Comparison of ENCODE assay signal across 8 cellular contexts in the genomic region with DNA sequence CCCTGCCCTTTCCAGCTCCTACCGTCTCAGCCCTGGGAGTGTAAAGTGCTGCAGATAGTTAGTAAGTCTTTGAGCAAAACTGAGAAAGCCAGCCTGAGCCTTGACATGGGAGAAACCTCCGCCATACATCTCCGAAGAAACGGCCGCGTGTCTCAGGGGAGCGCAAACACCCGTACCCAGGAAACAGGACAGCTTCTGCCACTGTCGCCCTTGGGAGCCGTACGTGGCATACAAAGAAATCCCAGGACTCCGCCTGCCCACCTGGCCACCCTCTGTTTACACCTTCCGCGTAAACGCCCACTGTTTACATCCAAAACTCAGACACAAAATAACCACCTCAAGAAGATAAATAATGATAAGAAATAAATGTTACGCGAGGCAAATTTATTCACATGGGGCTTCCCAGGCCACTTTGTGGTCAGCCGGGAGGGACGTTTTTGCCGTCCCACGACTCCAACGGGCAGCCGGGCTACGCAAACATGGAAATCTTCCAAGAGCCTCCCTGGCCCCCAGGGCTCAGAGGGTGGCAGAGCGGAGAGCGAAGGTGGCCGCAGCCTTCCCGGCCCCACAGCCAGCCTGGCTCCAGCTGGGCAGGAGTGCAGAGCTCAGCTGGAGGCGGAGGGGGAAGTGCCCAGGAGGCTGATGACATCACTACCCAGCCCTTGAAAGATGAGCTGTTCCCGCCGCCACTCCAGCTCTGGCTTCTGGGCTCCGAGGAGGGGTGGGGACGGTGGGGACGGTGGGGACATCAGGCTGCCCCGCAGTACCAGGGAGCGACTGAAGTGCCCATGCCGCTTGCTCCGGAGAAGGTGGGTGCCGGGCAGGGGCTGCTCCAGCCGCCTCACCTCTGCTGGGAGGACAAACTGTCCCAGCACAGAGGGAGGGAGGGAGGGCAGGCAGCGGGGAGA. TPM values are rescaled to one million over a fixed set of nuclear protein-coding genes. Genes with fewer than 3 reads are reported as not detected.
DNase-seq lines count a peak whose midpoint lies in the region; ATAC-seq and TF ChIP-seq lines count a peak whose summit lies in the region.

BDKRB2 (plus strand) TSS at position 689 of the 908 bp plus-strand sequence. CDS start 32,269 bp downstream, outside the sequence.

- no peaks in the 10 kb centered on the region for H4K20me1 ChIP-seq in OCI-LY7 (ENCODE audit: insufficient read depth, low read length)

- 0 out of 2 replicates have a peak within 1 kb of the TSS, but pooled peaks have one; percentile 14 for H3K4me2 ChIP-seq in OCI-LY7 (ENCODE audit: low read length)

- no peak within 1 kb of the TSS for H2AFZ ChIP-seq in OCI-LY7 (ENCODE audit: low read length)

- peak; percentile 77 for DNase-seq in HT1080 (ENCODE audit: low read depth)
- no peak for DNase-seq in OCI-LY7 (ENCODE audit: low spot score)
- DNase-seq in stimulated activated CD4-positive, alpha-beta T cell treated with anti-CD3 and anti-CD28 coated beads, Interleukin-4, amount 100 ng/mL, for 1 hour = peak; percentile 11
- DNase-seq in NK-92 treated with Interleukin-12 subunit alpha and Interleukin-12 subunit beta, amount 100 ng/mL, for 24 hours (lab: John Stamatoyannopoulos, UW) = no peak

- no TSS peak for BruUV-seq in OCI-LY7 (replicated peaks; lab: Mats Ljungman, UMichigan)

- H3K27me3 ChIP-seq in layer of hippocampus (ENCODE audit: control insufficient read depth, insufficient read depth, low read length) = no peaks in the 10 kb centered on the region

- no peaks in the 10 kb centered on the region for H3K36me3 ChIP-seq in OCI-LY7 (ENCODE audit: insufficient read depth, low read length)

- no peak within 1 kb of the TSS for H3K4me3 ChIP-seq in OCI-LY7 (ENCODE audit: low read depth, low read length, poor library complexity, severe bottlenecking)

- TF ChIP-seq CTCF in C4-2B (conservative IDR thresholded peaks at IDR 0.05) = no peak
- TF ChIP-seq CTCF in OCI-LY7 (conservative IDR thresholded peaks at IDR 0.05; ENCODE audit: low read length) = no peak

- no peaks in the 10 kb centered on the region for H3K9me2 ChIP-seq in OCI-LY7 (ENCODE audit: insufficient read depth, low read length)

- H3K4me1 ChIP-seq in OCI-LY7 (ENCODE audit: insufficient read depth, low read length, poor library complexity, severe bottlenecking) = peaks cover 5% of the 10 kb centered on the region

- no peaks in the 10 kb centered on the region for H3K79me2 ChIP-seq in OCI-LY7 (ENCODE audit: insufficient read depth, low read depth, low read length)

- POLR2A ChIA-PET in OCI-LY7 (lab: Charles Lee) = interaction anchor here (0.6 to 0.7 kb wide), 3 partner anchors 148 to 1200 kb away, joined by 3 to 5 read pairs (median 4); no protein-coding TSS in a partner anchor

- CTCF ChIA-PET in OCI-LY7 (lab: Charles Lee; ENCODE audit: unreplicated experiment) = interaction anchor here (0.6 kb wide), 1 partner anchor 1423 kb away, joined by 3 read pairs; no protein-coding TSS in a partner anchor

- intact Hi-C loops in OCI-LY7 (cut with micrococcal nuclease; ENCODE audit: unreplicated experiment) = no loop called here

- ATAC-seq in HG03432 (IDR thresholded peaks at IDR 0.05; ENCODE audit: unreplicated experiment) = no peak

- H3K9me3 ChIP-seq in OCI-LY7 (ENCODE audit: low read length) = no peaks in the 10 kb centered on the region

- peak within 1 kb of the TSS; percentile 23; the same call in 1 of the 2 replicates for H3K27ac ChIP-seq in C4-2B
- no peak within 1 kb of the TSS for H3K27ac ChIP-seq in OCI-LY7 (ENCODE audit: low read depth, low read length, poor library complexity, severe bottlenecking)
- H3K27ac ChIP-seq in cingulate gyrus (ENCODE audit: low read depth, low read length) = peak within 1 kb of the TSS; percentile 29
- peak within 1 kb of the TSS; percentile 71 for H3K27ac ChIP-seq in layer of hippocampus (ENCODE audit: low read depth, low read length)

RNA-seq across cellular contexts. Expression of gene BDKRB2, which starts in this region (rescaled TPM):
- 0.03 TPM in 1 of 2 replicates, not detected in the other for total RNA-seq in HT1080 (2014; rRNA removed; shearing (Covaris generic))
- 1.1 and 1.4 TPM in 2 replicates for polyA plus RNA-seq in HT1080 (2015; cell fraction: cytosol; rRNA removed)
- polyA plus RNA-seq in HT1080 (2015; cell fraction: nucleus; rRNA removed) = 1.2 and 2.1 TPM in 2 replicates
- not detected in 2 replicates for total RNA-seq in OCI-LY7 (2014; rRNA removed; shearing (Covaris generic))
- 0.17 and 0.18 TPM in 2 replicates for total RNA-seq in OCI-LY7 (2022)

Comparison
In these comparisons a context has a peak if more than half of its experiments do, and no peak if none do; other contexts are left out.
1. DNase-seq: peak in HT1080 (single experiment) and stimulated activated CD4-positive, alpha-beta T cell treated with anti-CD3 and anti-CD28 coated beads, Interleukin-4, amount 100 ng/mL, for 1 hour (single experiment); none in OCI-LY7 (single experiment) and NK-92 treated with Interleukin-12 subunit alpha and Interleukin-12 subunit beta, amount 100 ng/mL, for 24 hours (single experiment).